ENCODE assay signal across 27 cellular contexts in the genomic region with DNA sequence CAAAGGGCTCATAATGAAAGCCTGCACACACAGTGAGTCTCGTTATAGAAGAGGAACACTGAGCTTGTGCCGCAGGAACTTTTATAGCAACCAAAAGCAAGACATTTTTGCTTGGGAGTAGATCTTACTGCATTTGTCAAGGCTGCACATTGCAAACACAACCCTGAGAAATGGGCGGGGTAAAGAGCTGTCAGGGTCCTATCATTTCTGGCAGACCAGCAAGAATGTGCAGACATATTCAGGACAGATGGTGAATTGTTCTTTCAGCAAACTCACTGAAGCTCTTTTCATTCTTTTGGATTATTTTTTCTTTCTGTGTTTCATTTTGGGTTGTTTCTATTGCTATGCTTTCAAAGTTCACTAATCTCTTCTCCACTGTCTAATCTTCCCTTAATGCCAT. TPM values are rescaled to one million over a fixed set of nuclear protein-coding genes. Genes with fewer than 3 reads are reported as not detected.
DNase-seq lines count a peak whose midpoint lies in the region; ATAC-seq, FAIRE-seq and TF ChIP-seq lines count a peak whose summit lies in the region.
"Had no signal": no experiment of that assay in that cellular context is flagged by ENCODE, and none has a peak within 500 bp of the region (broad histone marks: within the 10 kb centered on the region; RNA-seq: fewer than 3 reads in every experiment).

No MANE protein-coding gene starts in this region.

- no peak for TF ChIP-seq POLR2A in esophagus muscularis mucosa (IDR thresholded peaks at IDR 0.05; ENCODE audit: low read depth)

- no peak overlapping the region for H3K27ac ChIP-seq in esophagus muscularis mucosa (replicated peaks in 1 of 4)
- no peak overlapping the region for H3K27ac ChIP-seq in pancreas
- H3K27ac ChIP-seq: A549; BLaER1 treated with 17β-estradiol and CSF1 and Interleukin-3, amounts not matched to agents 10 nM and 100 nM; GM23248; SJCRH30 had no signal

- H3K9me3 ChIP-seq in esophagus muscularis mucosa (no peaks in the 10 kb centered on the region), pancreas (no peaks in the 10 kb centered on the region)
- H3K9me3 ChIP-seq: Caco-2, SJCRH30 had no signal

- peaks cover 0 to 6% (median 5%) of the 10 kb centered on the region in 4 donors for H3K4me1 ChIP-seq in esophagus muscularis mucosa
- H3K4me1 ChIP-seq in pancreas = peaks cover 0 to 4% (median 3%) of the 10 kb centered on the region in 3 donors
- H3K4me1 ChIP-seq: A549, Caco-2 had no signal

- H3K4me3 ChIP-seq in esophagus muscularis mucosa = no peak overlapping the region
- H3K4me3 ChIP-seq in pancreas = peak overlapping the region in 1 of 4 donors; percentile 11
- H3K4me3 ChIP-seq: A549; BLaER1 treated with 17β-estradiol and CSF1 and Interleukin-3, amounts not matched to agents 10 nM and 100 nM; GM23248; SJCRH30 had no signal

- 71% methylated on average over 3 of the region's 3 CpGs for WGBS in esophagus muscularis mucosa
- WGBS in pancreas, 2 donors = 11 to 18% methylated on average over 3 of the region's 3 CpGs

- TF ChIP-seq CTCF in D721Med (IDR thresholded peaks at IDR 0.05; ENCODE audit: insufficient read depth, missing control alignments) (no peak), esophagus muscularis mucosa (IDR thresholded peaks at IDR 0.05) (no peak), pancreas (IDR thresholded peaks at IDR 0.05) (no peak)

- no peak for TF ChIP-seq EP300 in esophagus muscularis mucosa (IDR thresholded peaks at IDR 0.05)

- H3K36me3 ChIP-seq in esophagus muscularis mucosa (no peaks in the 10 kb centered on the region), pancreas (no peaks in the 10 kb centered on the region)
- H3K36me3 ChIP-seq: BLaER1 treated with 17β-estradiol and CSF1 and Interleukin-3, amounts not matched to agents 10 nM and 100 nM; SJCRH30 had no signal

- ATAC-seq in left cardiac atrium (peak; percentile 22 to 79), pancreas (peak in 3 of 4 donors; percentile 73 to 95 (median 89)), GM21526 (IDR thresholded peaks at IDR 0.05; ENCODE audit: low FRiP score, unreplicated experiment) (no peak)
- ATAC-seq: A549 had no signal

- FAIRE-seq in D721Med (lab: Jason Lieb, UNC) (peak; percentile 29), pancreas (lab: Jason Lieb, UNC) (no peak)
- FAIRE-seq: A549, RCC 7860 had no signal

- no peak for DNase-seq in D721Med (ENCODE audit: insufficient read length, low spot score)
- peak; percentile 37 for DNase-seq in esophagus muscularis mucosa (ENCODE audit: extremely low spot score)
- DNase-seq in left cardiac atrium = no peak
- peak in 3 of 6 donors; percentile 24 to 53 (median 29) for DNase-seq in pancreas
- DNase-seq in stimulated activated CD4-positive, alpha-beta T cell treated with anti-CD3 and anti-CD28 coated beads, Interleukin-2, amount 100 ng/mL, for 48 hours = no peak
- DNase-seq in cerebellar nuclear complex (lab: John Stamatoyannopoulos, UW) = no peak
- DNase-seq: AML-193; Caco-2; CD4-positive, alpha-beta memory T cell; DMS153; DND-41; GM23248; H9; KBM-7; MV-4-11; NCI-H1105 treated with DMSO at 0.1 percent for 48 hours; NCI-H146; NCI-H1930; NCI-H2107; NCI-H524; NCI-H748 treated with DMSO at 0.1 percent for 48 hours; SJCRH30 had no signal

- intact Hi-C loops in esophagus muscularis mucosa (cut with DNase I) = no loop called here
- intact Hi-C loops in left cardiac atrium (cut with DNase I) = no loop called here
- intact Hi-C loops in pancreas (cut with DNase I) = no loop called here

- no peaks in the 10 kb centered on the region for H3K27me3 ChIP-seq in esophagus muscularis mucosa
- H3K27me3 ChIP-seq in pancreas = no peaks in the 10 kb centered on the region
- H3K27me3 ChIP-seq: BLaER1 treated with 17β-estradiol and CSF1 and Interleukin-3, amounts not matched to agents 10 nM and 100 nM; SJCRH30 had no signal

RNA-seq across cellular contexts. Expression of a gene that starts 5.1 kb away (rescaled TPM):
- 10 to 100 TPM in 2 of 4 donors, 1 to 10 TPM in 2; 7.5 to 16.2 (median 10.3) TPM for total RNA-seq in esophagus muscularis mucosa
- total RNA-seq in left cardiac atrium = 1,000 to 10,000 TPM; 1,411 to 1,679 TPM
- total RNA-seq in pancreas = 1 to 10 TPM in 4 of 6 donors, under 1 TPM in 2; 0.95 to 2.1 (median 1.4) TPM
- 1 to 10 TPM; 2.7 to 4.6 TPM for polyA plus RNA-seq in pancreas
- total RNA-seq: Caco-2; CD4-positive, alpha-beta memory T cell; GM23248; MCF 10A had no signal
- polyA plus RNA-seq: A549; CD4-positive, alpha-beta memory T cell; GM23248 had no signal

Comparison
In these comparisons a context has a peak if more than half of its experiments do, and no peak if none do; other contexts are left out.
1. RNA of a gene that starts 5.1 kb away (total RNA-seq): 1,411 to 1,679 TPM in left cardiac atrium; 7.5 to 16.2 TPM in esophagus muscularis mucosa and 0.95 to 2.1 TPM in pancreas; every median in the first group is over 10 times any median in the second.